Comparison of ENCODE assay signal across 12 cellular contexts in the genomic region with DNA sequence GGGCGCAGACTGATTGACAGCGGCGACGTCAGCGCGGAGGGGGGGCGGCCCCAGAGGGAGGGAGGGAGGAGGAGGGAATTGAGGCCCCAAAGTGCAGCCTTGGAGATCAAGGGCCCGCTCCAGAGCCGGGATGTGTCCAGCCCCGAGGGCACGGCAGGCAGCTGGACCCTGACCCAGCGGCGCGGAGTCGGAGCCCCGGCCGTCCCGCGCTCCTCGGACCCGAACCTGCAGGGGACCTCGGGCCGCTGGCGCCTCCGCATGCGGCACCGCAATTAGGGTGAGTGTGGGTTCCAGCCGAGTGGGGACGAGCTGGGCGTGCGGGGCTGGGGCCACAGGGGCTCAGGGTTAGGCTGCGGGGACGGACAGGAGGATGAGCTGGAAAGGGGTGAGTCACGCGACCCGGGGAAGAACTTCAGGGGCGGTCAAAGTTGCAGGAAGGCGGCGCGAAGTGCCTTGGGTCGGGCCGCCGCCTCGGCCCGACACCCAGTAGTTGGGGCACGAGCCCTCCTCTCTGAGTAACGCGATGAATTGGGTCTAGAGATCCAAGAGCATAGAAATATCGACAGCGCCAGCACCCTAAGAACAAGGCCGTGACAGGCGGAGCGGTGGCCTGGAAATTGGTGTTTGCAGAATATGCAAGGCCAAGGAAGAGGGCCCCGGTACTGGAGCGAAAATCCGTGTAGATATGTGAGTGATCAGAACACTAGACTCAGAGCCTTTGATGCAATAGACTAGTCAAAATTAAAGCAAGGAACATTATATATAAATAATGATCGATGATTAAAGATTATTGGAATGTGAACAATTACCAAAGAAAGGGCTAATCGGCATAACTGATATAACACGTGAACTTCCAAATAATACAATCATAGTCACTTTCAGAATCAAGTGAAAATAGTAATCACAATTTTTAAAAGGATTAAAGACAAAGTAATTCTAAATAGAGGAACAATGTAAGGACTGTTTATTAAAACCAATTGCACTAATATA. TPM values are rescaled to one million over a fixed set of nuclear protein-coding genes. Genes with fewer than 3 reads are reported as not detected.
DNase-seq lines count a peak whose midpoint lies in the region; ATAC-seq and TF ChIP-seq lines count a peak whose summit lies in the region.
"Had no signal": no experiment of that assay in that cellular context is flagged by ENCODE, and none has a peak within 500 bp of the region (broad histone marks: within the 10 kb centered on the region; RNA-seq: fewer than 3 reads in every experiment).

A gene (plus strand): TSS at position 122 of the 990 bp plus-strand sequence. CDS start 4,069 bp downstream, outside the sequence.

- H3K4me3 Mint-ChIP-seq in activated T-cell treated with anti-CD3 and anti-CD28 coated beads, Interleukin-2, amount 50 U/mL, for 72 hours, result peak within 1 kb of the TSS; percentile 48 to 71
- H3K4me3 Mint-ChIP-seq in central memory CD8-positive, alpha-beta T cell, result peak within 1 kb of the TSS; percentile 47

- peak within 1 kb of the TSS; percentile 28 for H3K4me3 ChIP-seq in lung
- H3K4me3 ChIP-seq in tibial nerve, result peak within 1 kb of the TSS in 3 of 4 donors; percentile 23 to 43 (median 33)

- no peaks in the 10 kb centered on the region for H3K36me3 Mint-ChIP-seq in activated T-cell treated with anti-CD3 and anti-CD28 coated beads, Interleukin-2, amount 50 U/mL, for 72 hours (ENCODE audit: insufficient read depth in 2 of 2)
- H3K36me3 Mint-ChIP-seq in central memory CD8-positive, alpha-beta T cell (ENCODE audit: insufficient read depth), result peaks cover 3% of the 10 kb centered on the region
- H3K36me3 Mint-ChIP-seq: CD4-positive, CD25-positive, alpha-beta regulatory T cell had no signal

- peaks cover 66% of the 10 kb centered on the region for H3K27me3 Mint-ChIP-seq in activated T-cell treated with anti-CD3 and anti-CD28 coated beads, Interleukin-2, amount 50 U/mL, for 72 hours (ENCODE audit: low read depth)
- peaks cover 67% of the 10 kb centered on the region for H3K27me3 Mint-ChIP-seq in central memory CD8-positive, alpha-beta T cell

- WGBS in lung, 2 donors, result 7 to 13% methylated on average over 57 to 59 of the region's 59 CpGs
- WGBS in tibial nerve, 2 donors, result 22 to 29% methylated on average over 47 to 53 of the region's 59 CpGs

- H3K36me3 ChIP-seq in lung (ENCODE audit: control insufficient read depth in 2 of 2, insufficient read depth in 2 of 2, low read length in 2 of 2) (no peaks in the 10 kb centered on the region), tibial nerve (no peaks in the 10 kb centered on the region)

- no peak for TF ChIP-seq EP300 in tibial nerve (IDR thresholded peaks at IDR 0.05)

- no peak for TF ChIP-seq POLR2A in tibial nerve (IDR thresholded peaks at IDR 0.05)

- no peak within 1 kb of the TSS for H3K27ac Mint-ChIP-seq in activated T-cell treated with anti-CD3 and anti-CD28 coated beads, Interleukin-2, amount 50 U/mL, for 72 hours
- H3K27ac Mint-ChIP-seq in central memory CD8-positive, alpha-beta T cell (ENCODE audit: low read depth), result no peak within 1 kb of the TSS

- H3K27me3 ChIP-seq in lung (ENCODE audit: control insufficient read depth, insufficient read depth) (peaks cover 8% of the 10 kb centered on the region), tibial nerve (peaks cover 0 to 78% of the 10 kb centered on the region in 2 donors)

- peak; percentile 7 to 16 for ATAC-seq in activated T-cell treated with anti-CD3 and anti-CD28 coated beads, Interleukin-2, amount 50 U/mL, for 72 hours (replicated peaks in 1 of 2)
- ATAC-seq in central memory CD8-positive, alpha-beta T cell (replicated peaks; ENCODE audit: extremely low read depth, poor library complexity, severe bottlenecking), result no peak
- peak; percentile 45 for ATAC-seq in lung (ENCODE audit: insufficient read depth, low FRiP score)

- H3K4me1 ChIP-seq in lung (ENCODE audit: control insufficient read depth in 2 of 2, insufficient read depth in 2 of 2, low read length in 2 of 2) (peaks cover 2 to 15% of the 10 kb centered on the region in 2 donors), tibial nerve (peaks cover 0 to 38% (median 17%) of the 10 kb centered on the region in 4 donors)

- H3K27ac ChIP-seq in lung (ENCODE audit: low read depth in 1 of 2, low read length in 1 of 2) (peak within 1 kb of the TSS in 1 of 2 donors; percentile 87), tibial nerve (no peak within 1 kb of the TSS)

- no peak for DNase-seq in activated T-cell treated with anti-CD3 and anti-CD28 coated beads, Interleukin-2, amount 50 U/mL, for 72 hours
- DNase-seq in activated T-cell treated with anti-CD3 and anti-CD28 coated beads for 4 hours, result no peak
- DNase-seq in central memory CD8-positive, alpha-beta T cell (ENCODE audit: low spot score in 2 of 2), result no peak
- DNase-seq in lung (ENCODE audit: low spot score), result no peak
- no peak for DNase-seq in tibial nerve (ENCODE audit: low spot score in 2 of 2)
- no peak for DNase-seq in NCI-H1694 (lab: John Stamatoyannopoulos, UW)
- DNase-seq in NCI-H748 (lab: John Stamatoyannopoulos, UW; ENCODE audit: unreplicated experiment), result no peak
- DNase-seq in COR-L47 (lab: John Stamatoyannopoulos, UW), result no peak
- DNase-seq: CD4-positive, CD25-positive, alpha-beta regulatory T cell; left colon; NCI-H510A treated with DMSO at 0.1 percent for 48 hours; T1000 had no signal

- no peaks in the 10 kb centered on the region for H3K9me3 Mint-ChIP-seq in activated T-cell treated with anti-CD3 and anti-CD28 coated beads, Interleukin-2, amount 50 U/mL, for 72 hours
- no peaks in the 10 kb centered on the region for H3K9me3 Mint-ChIP-seq in central memory CD8-positive, alpha-beta T cell

- TF ChIP-seq CTCF in lung (IDR thresholded peaks at IDR 0.05; ENCODE audit: control extremely low read depth, extremely low read depth), result no peak
- no peak for TF ChIP-seq CTCF in tibial nerve (IDR thresholded peaks at IDR 0.05)

- peaks cover 39% of the 10 kb centered on the region for H3K4me1 Mint-ChIP-seq in activated T-cell treated with anti-CD3 and anti-CD28 coated beads, Interleukin-2, amount 50 U/mL, for 72 hours (ENCODE audit: low read depth)
- H3K4me1 Mint-ChIP-seq in central memory CD8-positive, alpha-beta T cell, result peaks cover 27% of the 10 kb centered on the region

- H3K9me3 ChIP-seq in lung (ENCODE audit: control insufficient read depth in 2 of 2, insufficient read depth in 1 of 2, low read length in 1 of 2), result no peaks in the 10 kb centered on the region
- no peaks in the 10 kb centered on the region for H3K9me3 ChIP-seq in tibial nerve

RNA-seq across cellular contexts. Expression of the gene that starts here (rescaled TPM):
- not detected for total RNA-seq in activated T-cell treated with anti-CD3 and anti-CD28 coated beads, Interleukin-2, amount 50 U/mL, for 72 hours
- total RNA-seq in lung (10 to 100 TPM; 28.7 to 53.7 TPM), tibial nerve (not detected)
- 10 to 100 TPM in 1 of 2 donors, 1 to 10 TPM in 1; 6.1 to 15.3 TPM for polyA plus RNA-seq in lung
- total RNA-seq: CD4-positive, CD25-positive, alpha-beta regulatory T cell; left colon had no signal
- polyA plus RNA-seq: CD4-positive, CD25-positive, alpha-beta regulatory T cell had no signal

Comparison
In these comparisons a context has a peak if more than half of its experiments do, and no peak if none do; other contexts are left out.
1. RNA of the gene that starts here (total RNA-seq): 28.7 to 53.7 TPM in lung; not detected in activated T-cell treated with anti-CD3 and anti-CD28 coated beads, Interleukin-2, amount 50 U/mL, for 72 hours and not detected in tibial nerve; every median in the first group is over 10 times any median in the second.
2. Peak in ATAC-seq in activated T-cell treated with anti-CD3 and anti-CD28 coated beads, Interleukin-2, amount 50 U/mL, for 72 hours; RNA of the gene not detected or under 1 TPM.